ENCODE assay signal across 18 cellular contexts in the genomic region with DNA sequence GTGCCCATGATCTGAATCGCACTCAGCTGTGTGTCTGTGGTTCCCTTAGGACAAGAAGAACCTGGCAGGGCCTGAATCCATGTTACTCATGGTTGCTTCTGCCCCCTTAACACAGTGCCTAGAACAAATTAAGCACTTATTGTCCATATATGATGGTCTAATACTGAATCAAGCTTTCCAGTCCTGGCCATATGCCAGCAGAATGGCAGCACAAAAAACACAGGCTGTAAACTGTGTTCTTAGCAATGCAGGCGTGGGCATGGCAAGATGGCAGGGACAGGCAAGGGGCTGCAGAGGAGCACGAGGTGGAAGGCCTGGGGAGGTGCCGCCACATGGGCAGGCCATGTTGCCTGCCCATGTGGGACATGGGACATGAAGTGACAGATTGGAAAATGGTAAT.
DNase-seq lines count a peak whose midpoint lies in the region; ATAC-seq, FAIRE-seq and TF ChIP-seq lines count a peak whose summit lies in the region.
"Had no signal": no experiment of that assay in that cellular context is flagged by ENCODE, and none has a peak within 500 bp of the region (broad histone marks: within the 10 kb centered on the region; RNA-seq: fewer than 3 reads in every experiment).

No MANE protein-coding gene starts in this region.

- no peak overlapping the region for H2AFZ ChIP-seq in SK-N-SH (ENCODE audit: low read depth)
- H2AFZ ChIP-seq in astrocyte (ENCODE audit: low read depth, low read length), result no peak overlapping the region
- no peak overlapping the region for H2AFZ ChIP-seq in osteoblast (ENCODE audit: low read length)

- no peak for TF ChIP-seq POLR2A in suprapubic skin (IDR thresholded peaks at IDR 0.05)

- H3K36me3 ChIP-seq in SK-N-SH (replicated peaks in 1 of 2; ENCODE audit: control insufficient read depth in 1 of 2, insufficient read depth in 2 of 2, low read length in 1 of 2) (peaks cover 26 to 28% of the 10 kb centered on the region in 2 experiments), astrocyte (ENCODE audit: insufficient read depth, low read length) (peaks cover 17% of the 10 kb centered on the region), osteoblast (ENCODE audit: insufficient read depth, low read length) (peaks cover 56% of the 10 kb centered on the region), suprapubic skin (peaks cover 33% of the 10 kb centered on the region)

- TF ChIP-seq CTCF in SK-N-SH (IDR thresholded peaks at IDR 0.05) (no peak), astrocyte (IDR thresholded peaks at IDR 0.05; ENCODE audit: insufficient read depth, low read depth, low read length) (no peak), osteoblast (IDR thresholded peaks at IDR 0.05; ENCODE audit: extremely low read depth, low read depth, low read length) (no peak), suprapubic skin (IDR thresholded peaks at IDR 0.05) (no peak)

- H3K27ac ChIP-seq in SK-N-SH (ENCODE audit: low read depth in 2 of 2, low read length in 1 of 2) (peak overlapping the region in 1 of 2 experiments; percentile 12; a peak in 2 of 4 replicates), astrocyte (ENCODE audit: low read depth, low read length) (peak overlapping the region; percentile 70), osteoblast (ENCODE audit: low read depth, low read length) (peak overlapping the region; percentile 86), suprapubic skin (peak overlapping the region; percentile 21)
- H3K27ac ChIP-seq: SJCRH30 had no signal

- H3K27ac Mint-ChIP-seq in astrocyte (ENCODE audit: unreplicated experiment), result peak overlapping the region; percentile 79

- H3F3A ChIP-seq in SK-N-SH (replicated peaks; ENCODE audit: insufficient read depth), result peaks cover 12% of the 10 kb centered on the region

- H3K79me2 ChIP-seq in SK-N-SH (ENCODE audit: insufficient read depth) (peaks cover 81% of the 10 kb centered on the region), astrocyte (ENCODE audit: insufficient read depth, low read length) (peaks cover 82% of the 10 kb centered on the region), osteoblast (ENCODE audit: insufficient read depth, low read length) (peaks cover 84% of the 10 kb centered on the region)

- CTCF ChIA-PET in SK-N-SH (lab: Yijun Ruan, JAX), result no interaction called here

- H3K9ac ChIP-seq in SK-N-SH (no peak overlapping the region), astrocyte (ENCODE audit: low read length) (no peak overlapping the region)

- intact Hi-C loops in head of caudate nucleus (cut with DNase I), result no loop called here

- ATAC-seq in SK-N-SH treated with all-trans-retinoic acid at 6 μM for 48 hours (no peak), GM18520 (IDR thresholded peaks at IDR 0.05; ENCODE audit: unreplicated experiment) (no peak), HG03095 (IDR thresholded peaks at IDR 0.05; ENCODE audit: unreplicated experiment) (no peak)
- ATAC-seq: GM12878 had no signal

- H3K4me3 ChIP-seq in SK-N-SH (ENCODE audit: low read depth in 2 of 2, low read length in 1 of 2), result no peak overlapping the region
- H3K4me3 ChIP-seq in astrocyte (ENCODE audit: insufficient read depth, low read depth, low read length), result no peak overlapping the region
- no peak overlapping the region for H3K4me3 ChIP-seq in osteoblast (ENCODE audit: insufficient read depth, low read length)
- H3K4me3 ChIP-seq in suprapubic skin, result no peak overlapping the region
- H3K4me3 ChIP-seq: GM12878, SJCRH30 had no signal

- peaks cover 21% of the 10 kb centered on the region for H3K36me3 Mint-ChIP-seq in astrocyte (ENCODE audit: low read depth, unreplicated experiment)

- H4K20me1 ChIP-seq in SK-N-SH (ENCODE audit: insufficient read depth), result peaks cover 12% of the 10 kb centered on the region
- H4K20me1 ChIP-seq in astrocyte (ENCODE audit: insufficient read depth, low read length), result peaks cover 36% of the 10 kb centered on the region
- H4K20me1 ChIP-seq in osteoblast (ENCODE audit: insufficient read depth, low read length), result peaks cover 20% of the 10 kb centered on the region

- H3K9me2 ChIP-seq in SK-N-SH, result no peaks in the 10 kb centered on the region

- H3K9me3 Mint-ChIP-seq in astrocyte (ENCODE audit: unreplicated experiment), result no peaks in the 10 kb centered on the region
- H3K9me3 Mint-ChIP-seq: CD8-positive, alpha-beta memory T cell had no signal

- H3K4me1 ChIP-seq in SK-N-SH (ENCODE audit: control insufficient read depth in 1 of 2, insufficient read depth in 2 of 2, low read depth in 1 of 2, low read length in 1 of 2) (peaks cover 3 to 37% of the 10 kb centered on the region in 2 experiments; a peak in 3 of 4 replicates), astrocyte (ENCODE audit: insufficient read depth, low read length) (peaks cover 32% of the 10 kb centered on the region), osteoblast (ENCODE audit: insufficient read depth, low read length) (peaks cover 34% of the 10 kb centered on the region), suprapubic skin (peaks cover 25% of the 10 kb centered on the region)

- TF ChIP-seq RAD21 in SK-N-SH (IDR thresholded peaks at IDR 0.05; ENCODE audit: low read length), result no peak

- H3K27me3 ChIP-seq in SK-N-SH (ENCODE audit: insufficient read depth) (no peaks in the 10 kb centered on the region), astrocyte (ENCODE audit: insufficient read depth, low read length) (no peaks in the 10 kb centered on the region), osteoblast (ENCODE audit: insufficient read depth, low read length) (no peaks in the 10 kb centered on the region), suprapubic skin (no peaks in the 10 kb centered on the region)
- H3K27me3 ChIP-seq: SJCRH30 had no signal

- no peak for FAIRE-seq in astrocyte (lab: Jason Lieb, UNC)
- FAIRE-seq: G401.6, GM12878, H1 had no signal

- H3K27me3 Mint-ChIP-seq in astrocyte (ENCODE audit: low read depth, unreplicated experiment), result no peaks in the 10 kb centered on the region

- H3K9me3 ChIP-seq in SK-N-SH, result no peaks in the 10 kb centered on the region
- no peaks in the 10 kb centered on the region for H3K9me3 ChIP-seq in astrocyte (ENCODE audit: insufficient read depth, low read depth, low read length)
- no peaks in the 10 kb centered on the region for H3K9me3 ChIP-seq in osteoblast (ENCODE audit: low read depth, low read length)
- no peaks in the 10 kb centered on the region for H3K9me3 ChIP-seq in suprapubic skin
- H3K9me3 ChIP-seq: SJCRH30 had no signal

- TF ChIP-seq EP300 in SK-N-SH (IDR thresholded peaks at IDR 0.05; ENCODE audit: borderline replicate concordance in 1 of 2, low read depth in 1 of 2, low read length in 1 of 2), result no peak
- no peak for TF ChIP-seq EP300 in suprapubic skin (IDR thresholded peaks at IDR 0.05)

- POLR2A ChIA-PET in SK-N-SH (lab: Yijun Ruan, JAX), result no interaction called here

- WGBS in SK-N-SH (ENCODE audit: low lambda C conversion rate), result 67% methylated on average over 4 of the region's 4 CpGs
- 87% methylated on average over 4 of the region's 4 CpGs for WGBS in suprapubic skin

- DNase-seq in SK-N-SH (no peak), astrocyte (ENCODE audit: low read depth) (no peak), osteoblast (ENCODE audit: insufficient read length, low spot score, missing footprints) (no peak), suprapubic skin (ENCODE audit: low spot score in 2 of 2) (peak in 1 of 2 donors; percentile 31), head of caudate nucleus (no peak)
- DNase-seq: 8988T; CD8-positive, alpha-beta memory T cell; DND-41; NCI-H1930; NCI-H526 treated with DMSO at 0.1 percent for 48 hours; NK-92 treated with Interleukin-12 subunit alpha and Interleukin-12 subunit beta, amount 100 ng/mL, for 24 hours; SJCRH30 had no signal

- peak overlapping the region; percentile 4 for H3K4me3 Mint-ChIP-seq in astrocyte (ENCODE audit: unreplicated experiment)
- H3K4me3 Mint-ChIP-seq: CD8-positive, alpha-beta memory T cell had no signal

- no peak overlapping the region for H3K4me2 ChIP-seq in SK-N-SH
- H3K4me2 ChIP-seq in astrocyte (ENCODE audit: low read length), result peak overlapping the region; percentile 32
- peak overlapping the region; percentile 14 for H3K4me2 ChIP-seq in osteoblast (ENCODE audit: insufficient read depth, low read length)

- H3K4me1 Mint-ChIP-seq in astrocyte (ENCODE audit: low read depth, unreplicated experiment), result peaks cover 47% of the 10 kb centered on the region

TF ChIP-seq in SK-N-SH, 30 proteins besides CTCF, POLR2A, EP300 and RAD21:
- 0 out of 2 replicates have a peak, but pooled peaks have one; percentile 6 for TF ChIP-seq NFIC (IDR thresholded peaks at IDR 0.05; ENCODE audit: borderline replicate concordance)
- no peak for TF ChIP-seq FOXM1 (IDR thresholded peaks at IDR 0.05; ENCODE audit: low read depth)
- TF ChIP-seq RFX5 (IDR thresholded peaks at IDR 0.05; ENCODE audit: low read length), result no peak

TF ChIP-seq in SK-N-SH treated with all-trans-retinoic acid at 6 μM for 48 hours, 23 proteins besides CTCF, POLR2A, EP300 and RAD21 (continues in another document):
- TF ChIP-seq, protein P1, sequence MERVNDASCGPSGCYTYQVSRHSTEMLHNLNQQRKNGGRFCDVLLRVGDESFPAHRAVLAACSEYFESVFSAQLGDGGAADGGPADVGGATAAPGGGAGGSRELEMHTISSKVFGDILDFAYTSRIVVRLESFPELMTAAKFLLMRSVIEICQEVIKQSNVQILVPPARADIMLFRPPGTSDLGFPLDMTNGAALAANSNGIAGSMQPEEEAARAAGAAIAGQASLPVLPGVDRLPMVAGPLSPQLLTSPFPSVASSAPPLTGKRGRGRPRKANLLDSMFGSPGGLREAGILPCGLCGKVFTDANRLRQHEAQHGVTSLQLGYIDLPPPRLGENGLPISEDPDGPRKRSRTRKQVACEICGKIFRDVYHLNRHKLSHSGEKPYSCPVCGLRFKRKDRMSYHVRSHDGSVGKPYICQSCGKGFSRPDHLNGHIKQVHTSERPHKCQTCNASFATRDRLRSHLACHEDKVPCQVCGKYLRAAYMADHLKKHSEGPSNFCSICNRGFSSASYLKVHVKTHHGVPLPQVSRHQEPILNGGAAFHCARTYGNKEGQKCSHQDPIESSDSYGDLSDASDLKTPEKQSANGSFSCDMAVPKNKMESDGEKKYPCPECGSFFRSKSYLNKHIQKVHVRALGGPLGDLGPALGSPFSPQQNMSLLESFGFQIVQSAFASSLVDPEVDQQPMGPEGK (CRISPR knock-in tag; IDR thresholded peaks at IDR 0.05; ENCODE audit: borderline replicate concordance), result no peak
- no peak for TF ChIP-seq POU6F1 (CRISPR knock-in tag; IDR thresholded peaks at IDR 0.05; ENCODE audit: borderline replicate concordance, low read depth)
- TF ChIP-seq ZNF565 (CRISPR knock-in tag; conservative IDR thresholded peaks at IDR 0.05; ENCODE audit: low read depth), result no peak
